26 cellular contexts compared by ENCODE assay signal in the genomic region with DNA sequence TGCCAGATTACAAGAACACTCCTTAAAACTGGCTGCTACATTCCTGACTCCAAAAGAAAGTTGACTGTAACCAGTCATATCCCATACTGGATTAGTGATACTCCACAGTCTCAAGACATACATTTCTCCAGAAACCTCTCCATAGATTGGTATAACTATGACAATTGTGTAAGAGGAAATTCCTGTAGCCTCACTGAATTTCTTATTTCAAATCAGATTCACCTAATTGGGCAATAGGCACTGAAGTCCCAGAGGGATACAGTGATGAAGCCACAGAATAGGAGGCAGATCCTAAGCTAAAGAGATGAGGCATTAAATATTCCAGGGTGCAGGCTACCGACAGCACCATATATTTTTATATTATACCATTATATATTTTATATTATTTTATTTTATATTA. TPM values are rescaled to one million over a fixed set of nuclear protein-coding genes. Genes with fewer than 3 reads are reported as not detected.
"Had no signal": no experiment of that assay in that cellular context is flagged by ENCODE, and none has a peak within 500 bp of the region (broad histone marks: within the 10 kb centered on the region; RNA-seq: fewer than 3 reads in every experiment).

No MANE protein-coding gene starts in this region.

- DNase-seq: activated CD4-positive, alpha-beta T cell treated with anti-CD3 and anti-CD28 coated beads, Interleukin-2, amount 10 ng/mL, durations not matched to agents 24 days and 14 days; activated CD4-positive, alpha-beta T cell treated with anti-CD3 and anti-CD28 coated beads, Interleukin-2, amount 50 U/mL, for 48 hours; activated CD4-positive, CD25-positive, alpha-beta regulatory T cell treated with anti-CD3 and anti-CD28 coated beads, Interleukin-2, amount 50 U/mL, for 72 hours; activated gamma-delta T cell; activated naive CD4-positive, alpha-beta T cell treated with anti-CD3 and anti-CD28 coated beads for 36 hours; activated naive CD8-positive, alpha-beta T cell treated with anti-CD3 and anti-CD28 coated beads, Interleukin-2, amount 10 ng/mL, durations not matched to agents 7 days and 5 days; activated T-cell treated with anti-CD3 and anti-CD28 coated beads for 4 hours; activated T-cell treated with anti-CD3 and anti-CD28 coated beads, Interleukin-2, amount 50 U/mL, for 48 hours; adrenal gland; anterior cingulate cortex; caudate nucleus; MG63; NCI-H1105; NCI-H1436 treated with DMSO at 0.1 percent for 48 hours; NCI-H187 treated with DMSO at 0.1 percent for 48 hours; NCI-H2081 treated with DMSO at 0.1 percent for 48 hours; NCI-H446; NCI-H524; Peyer's patch; Right ventricle myocardium superior; SJCRH30; SK-N-SH; T-helper 1 cell had no signal

- H3K27me3 Mint-ChIP-seq: activated CD4-positive, alpha-beta T cell treated with anti-CD3 and anti-CD28 coated beads, Interleukin-2, amount 10 ng/mL, durations not matched to agents 24 days and 14 days; activated naive CD8-positive, alpha-beta T cell treated with anti-CD3 and anti-CD28 coated beads, Interleukin-2, amount 10 ng/mL, durations not matched to agents 7 days and 5 days; activated T-helper 17 cell treated with anti-CD3 and anti-CD28 coated beads, Interleukin-2, amount 50 U/mL, for 72 hours had no signal

- ATAC-seq: activated T-helper 17 cell treated with anti-CD3 and anti-CD28 coated beads, Interleukin-2, amount 50 U/mL, for 72 hours; WTC11 had no signal

- H3K9me3 ChIP-seq: adrenal gland, MG63, Peyer's patch, SJCRH30, SK-N-SH had no signal

- H3K4me3 Mint-ChIP-seq: activated CD4-positive, alpha-beta T cell treated with anti-CD3 and anti-CD28 coated beads, Interleukin-2, amount 10 ng/mL, durations not matched to agents 24 days and 14 days; activated naive CD4-positive, alpha-beta T cell treated with anti-CD3 and anti-CD28 coated beads for 36 hours; activated naive CD8-positive, alpha-beta T cell treated with anti-CD3 and anti-CD28 coated beads, Interleukin-2, amount 10 ng/mL, durations not matched to agents 7 days and 5 days; activated T-helper 17 cell treated with anti-CD3 and anti-CD28 coated beads, Interleukin-2, amount 50 U/mL, for 72 hours; WTC11 had no signal

- H3K27ac Mint-ChIP-seq: activated CD4-positive, alpha-beta T cell treated with anti-CD3 and anti-CD28 coated beads, Interleukin-2, amount 10 ng/mL, durations not matched to agents 24 days and 14 days; activated naive CD4-positive, alpha-beta T cell treated with anti-CD3 and anti-CD28 coated beads for 36 hours; activated naive CD8-positive, alpha-beta T cell treated with anti-CD3 and anti-CD28 coated beads, Interleukin-2, amount 10 ng/mL, durations not matched to agents 7 days and 5 days; activated T-helper 17 cell treated with anti-CD3 and anti-CD28 coated beads, Interleukin-2, amount 50 U/mL, for 72 hours; WTC11 had no signal

- H3K9me3 Mint-ChIP-seq: activated CD4-positive, alpha-beta T cell treated with anti-CD3 and anti-CD28 coated beads, Interleukin-2, amount 10 ng/mL, durations not matched to agents 24 days and 14 days; activated naive CD4-positive, alpha-beta T cell treated with anti-CD3 and anti-CD28 coated beads for 36 hours; activated naive CD8-positive, alpha-beta T cell treated with anti-CD3 and anti-CD28 coated beads, Interleukin-2, amount 10 ng/mL, durations not matched to agents 7 days and 5 days; activated T-helper 17 cell treated with anti-CD3 and anti-CD28 coated beads, Interleukin-2, amount 50 U/mL, for 72 hours; WTC11 had no signal

RNA-seq across cellular contexts. Expression of gene UTY, which starts 39.0 kb away (rescaled TPM):
- total RNA-seq: chondrocyte, SJCRH30 had no signal
